12 cellular contexts compared by ENCODE assay signal in genomic region chr2:190532581-190532980, GRCh38. TPM values are rescaled to one million over a fixed set of nuclear protein-coding genes. Genes with fewer than 3 reads are reported as not detected.
DNase-seq lines count a peak whose midpoint lies in the region; ATAC-seq and TF ChIP-seq lines count a peak whose summit lies in the region.
"Had no signal": no experiment of that assay in that cellular context is flagged by ENCODE, and none has a peak within 500 bp of the region (broad histone marks: within the 10 kb centered on the region; RNA-seq: fewer than 3 reads in every experiment).

No MANE protein-coding gene starts in this region.

- intact Hi-C loops in posterior vena cava (cut with DNase I) = no loop called here

- DNase-seq in stimulated activated naive CD8-positive, alpha-beta T cell treated with anti-CD3 and anti-CD28 coated beads, Interleukin-15, Interleukin-2, amounts not matched to agents 100 U/mL and 50 U/mL, for 24 hours = no peak
- DNase-seq in NCI-H524 (lab: John Stamatoyannopoulos, UW) = peak; percentile 70 to 90
- DNase-seq in cerebellar cortex (ENCODE audit: low spot score) = peak; percentile 12
- no peak for DNase-seq in type B pancreatic cell (ENCODE audit: extremely low spot score, unreplicated experiment)
- DNase-seq in HT-29 (ENCODE audit: low spot score) = no peak
- DNase-seq in posterior vena cava (ENCODE audit: low spot score) = no peak
- no peak for DNase-seq in pons (ENCODE audit: low spot score)
- DNase-seq: activated naive CD4-positive, alpha-beta T cell; COR-L47; HCEC 1CT; WERI-Rb-1 had no signal

- peaks cover 72% of the 10 kb centered on the region for H3K4me1 Mint-ChIP-seq in stimulated activated naive CD8-positive, alpha-beta T cell treated with anti-CD3 and anti-CD28 coated beads, Interleukin-15, Interleukin-2, amounts not matched to agents 100 ng/mL and 50 ng/mL, for 24 hours (ENCODE audit: low read depth)
- H3K4me1 Mint-ChIP-seq in type B pancreatic cell (ENCODE audit: unreplicated experiment) = peaks cover 12% of the 10 kb centered on the region

- peak overlapping the region; percentile 96 for H3K4me3 Mint-ChIP-seq in stimulated activated naive CD8-positive, alpha-beta T cell treated with anti-CD3 and anti-CD28 coated beads, Interleukin-15, Interleukin-2, amounts not matched to agents 100 ng/mL and 50 ng/mL, for 24 hours
- no peak overlapping the region for H3K4me3 Mint-ChIP-seq in type B pancreatic cell

- H3K27me3 Mint-ChIP-seq in stimulated activated naive CD8-positive, alpha-beta T cell treated with anti-CD3 and anti-CD28 coated beads, Interleukin-15, Interleukin-2, amounts not matched to agents 100 ng/mL and 50 ng/mL, for 24 hours = no peaks in the 10 kb centered on the region
- no peaks in the 10 kb centered on the region for H3K27me3 Mint-ChIP-seq in type B pancreatic cell

- no peak for TF ChIP-seq CTCF in type B pancreatic cell (conservative IDR thresholded peaks at IDR 0.05)

- H3K27ac Mint-ChIP-seq in stimulated activated naive CD8-positive, alpha-beta T cell treated with anti-CD3 and anti-CD28 coated beads, Interleukin-15, Interleukin-2, amounts not matched to agents 100 ng/mL and 50 ng/mL, for 24 hours = peak overlapping the region; percentile 63
- peak overlapping the region; percentile 8 for H3K27ac Mint-ChIP-seq in type B pancreatic cell

- H3K9me3 Mint-ChIP-seq in stimulated activated naive CD8-positive, alpha-beta T cell treated with anti-CD3 and anti-CD28 coated beads, Interleukin-15, Interleukin-2, amounts not matched to agents 100 ng/mL and 50 ng/mL, for 24 hours = peaks cover 12% of the 10 kb centered on the region
- no peaks in the 10 kb centered on the region for H3K9me3 Mint-ChIP-seq in type B pancreatic cell

- no peak for ATAC-seq in stimulated activated naive CD8-positive, alpha-beta T cell treated with anti-CD3 and anti-CD28 coated beads, Interleukin-15, Interleukin-2, amounts not matched to agents 100 U/mL and 50 U/mL, for 24 hours

- H3K36me3 Mint-ChIP-seq in stimulated activated naive CD8-positive, alpha-beta T cell treated with anti-CD3 and anti-CD28 coated beads, Interleukin-15, Interleukin-2, amounts not matched to agents 100 ng/mL and 50 ng/mL, for 24 hours (ENCODE audit: low read depth) = peaks cover 23% of the 10 kb centered on the region
- peaks cover 3% of the 10 kb centered on the region for H3K36me3 Mint-ChIP-seq in type B pancreatic cell

RNA-seq across cellular contexts. Expression of gene NEMP2, which starts 1.9 kb away (rescaled TPM):
- total RNA-seq in type B pancreatic cell (ENCODE audit: low replicate concordance) (5.8 and 7.2 TPM in 2 replicates), posterior vena cava (1 to 10 TPM; 5.0 to 6.8 TPM)
- total RNA-seq in HT-29 (2014; rRNA removed; shearing (Covaris generic)) = 1.7 and 2.0 TPM in 2 replicates

Comparison
In these comparisons a context has a peak if more than half of its experiments do, and no peak if none do; other contexts are left out.
1. DNase-seq: peak in NCI-H524 (2 of 2) and cerebellar cortex (single experiment); none in stimulated activated naive CD8-positive, alpha-beta T cell treated with anti-CD3 and anti-CD28 coated beads, Interleukin-15, Interleukin-2, amounts not matched to agents 100 U/mL and 50 U/mL, for 24 hours (single experiment), type B pancreatic cell (single experiment), HT-29 (single experiment), posterior vena cava (single experiment) and pons (single experiment).